In the genomic region with DNA sequence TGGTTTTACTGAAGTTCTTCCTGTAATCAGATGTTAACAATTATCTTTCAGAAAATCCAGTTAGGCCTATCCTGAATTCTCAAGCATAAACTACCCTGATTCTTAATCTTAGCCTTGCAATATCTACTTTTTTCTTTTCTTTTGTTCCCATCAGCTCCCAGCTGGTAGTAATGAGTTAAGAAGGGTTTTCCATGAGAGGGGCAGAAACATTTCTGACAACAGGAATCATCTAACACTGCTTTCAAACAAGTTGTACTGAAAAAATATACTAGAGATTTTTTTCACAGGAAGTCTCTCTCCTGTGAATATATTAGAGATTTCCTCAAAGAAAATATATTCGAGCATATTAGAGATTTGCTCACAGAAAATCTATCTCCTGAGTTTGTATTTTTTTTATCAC, we compare ENCODE assay signal across 26 cellular contexts. TPM values are rescaled to one million over a fixed set of nuclear protein-coding genes. Genes with fewer than 3 reads are reported as not detected.
"Had no signal": no experiment of that assay in that cellular context is flagged by ENCODE, and none has a peak within 500 bp of the region (broad histone marks: within the 10 kb centered on the region; RNA-seq: fewer than 3 reads in every experiment).

No MANE protein-coding gene starts in this region.

- H3K27ac Mint-ChIP-seq: immature natural killer cell, memory B cell had no signal

- H3K36me3 Mint-ChIP-seq: immature natural killer cell had no signal

- H3K27me3 ChIP-seq: neutrophil, ovary, right atrium auricular region, sigmoid colon, suprapubic skin, tibial artery, upper lobe of right lung, vagina had no signal

- ATAC-seq: left cardiac atrium; naive thymus-derived CD4-positive, alpha-beta T cell had no signal

- H3K27ac ChIP-seq: dorsolateral prefrontal cortex, left ventricle myocardium inferior, lower lobe of right lung, neutrophil, ovary, right atrium auricular region, sigmoid colon, skin epidermis, suprapubic skin, tibial artery, upper lobe of right lung, vagina had no signal

- H3K4me3 Mint-ChIP-seq: immature natural killer cell; memory B cell; naive thymus-derived CD4-positive, alpha-beta T cell had no signal

- H3K9me3 Mint-ChIP-seq: immature natural killer cell, memory B cell had no signal

- H3K27me3 Mint-ChIP-seq: memory B cell had no signal

- H3K9me3 ChIP-seq: left ventricle myocardium inferior, lower lobe of right lung, neutrophil, ovary, right atrium auricular region, sigmoid colon, suprapubic skin, tibial artery, upper lobe of right lung, vagina had no signal

- H3K36me3 ChIP-seq: left ventricle myocardium inferior, lower lobe of right lung, neutrophil, ovary, right atrium auricular region, sigmoid colon, suprapubic skin, tibial artery, upper lobe of right lung, vagina had no signal

- FAIRE-seq: keratinocyte had no signal

- H3K4me3 ChIP-seq: dorsolateral prefrontal cortex, left ventricle myocardium inferior, lower lobe of right lung, ovary, right atrium auricular region, sigmoid colon, skin epidermis, suprapubic skin, tibial artery, upper lobe of right lung, vagina had no signal

- DNase-seq: cortex of kidney; dorsolateral prefrontal cortex; effector CD8-positive, alpha-beta T cell; immature natural killer cell; left cardiac atrium; left ventricle myocardium inferior; lower lobe of right lung; naive thymus-derived CD4-positive, alpha-beta T cell; ovary; sigmoid colon; stimulated activated CD4-positive, alpha-beta T cell treated with anti-CD3 and anti-CD28 coated beads, Interleukin-2, amount 100 ng/mL, for 24 hours; stimulated activated naive CD4-positive, alpha-beta T cell treated with Interleukin-2 at 50 U/mL for 16 hours; tibial artery; upper lobe of right lung had no signal

- H3K4me1 Mint-ChIP-seq: memory B cell had no signal

RNA-seq across cellular contexts. Expression of gene TRIM6, which starts 3.3 kb away (rescaled TPM):
- polyA plus RNA-seq: immature natural killer cell; naive thymus-derived CD4-positive, alpha-beta T cell; neural cell had no signal

RNA-seq across cellular contexts. Expression of gene OR52B6, which starts 12.5 kb away (rescaled TPM):
- total RNA-seq: cerebellum; left cardiac atrium; left ventricle myocardium inferior; lower lobe of right lung; mononuclear cell; naive thymus-derived CD4-positive, alpha-beta T cell; ovary; posterior vena cava; right atrium auricular region; sigmoid colon; suprapubic skin; upper lobe of right lung; vagina had no signal
- polyA plus RNA-seq: esophagus; immature natural killer cell; keratinocyte; naive thymus-derived CD4-positive, alpha-beta T cell; neural cell; ovary had no signal

RNA-seq across cellular contexts. Expression of gene TRIM34, which starts 31.7 kb away (rescaled TPM):
- polyA plus RNA-seq: neural cell had no signal

RNA-seq across cellular contexts. Expression of gene OR52H1, which starts 44.8 kb away (rescaled TPM):
- total RNA-seq: left cardiac atrium, left ventricle myocardium inferior, right atrium auricular region, vagina had no signal
- polyA plus RNA-seq: esophagus; immature natural killer cell; keratinocyte; naive thymus-derived CD4-positive, alpha-beta T cell; neural cell had no signal
